In genomic region chr1:203306089-203306969, GRCh38 we compare ENCODE assay signal across 8 cellular contexts. TPM values are rescaled to one million over a fixed set of nuclear protein-coding genes. Genes with fewer than 3 reads are reported as not detected.
DNase-seq lines count a peak whose midpoint lies in the region; ATAC-seq and TF ChIP-seq lines count a peak whose summit lies in the region.

No MANE protein-coding gene starts in this region.

- in situ Hi-C loops in transverse colon (cut with MboI; ENCODE audit: low pct_ligation_motif_present in 1 of 4, low pct_unique_long_range_greater_than_20kb in 1 of 4, low sequenced_read_pairs in 3 of 4), result no loop called here

- peak overlapping the region; percentile 92 for H3K9ac ChIP-seq in muscle layer of colon (ENCODE audit: low read length)

- intact Hi-C loops in transverse colon (cut with DNase I; ENCODE audit: low total_unique reads), result no loop called here

- H3K9me3 ChIP-seq in muscle layer of colon (ENCODE audit: low read length), result no peaks in the 10 kb centered on the region
- H3K9me3 ChIP-seq in transverse colon, result no peaks in the 10 kb centered on the region

- H3K79me2 ChIP-seq in ACC112 (ENCODE audit: control insufficient read depth, insufficient read depth, low read length, unreplicated experiment), result no peaks in the 10 kb centered on the region

- WGBS in transverse colon (ENCODE audit: low coverage in 1 of 2), 2 donors, result 1% methylated on average over 21 of the region's 22 CpGs; no CpG with 5 or more reads in 1 of the 2 donors

- no peaks in the 10 kb centered on the region for H3K36me3 ChIP-seq in ACC112 (ENCODE audit: insufficient read depth, low read length)
- peaks cover 29% of the 10 kb centered on the region for H3K36me3 ChIP-seq in muscle layer of colon (ENCODE audit: insufficient read depth, low read length)
- H3K36me3 ChIP-seq in transverse colon, result peaks cover 0 to 20% (median 6%) of the 10 kb centered on the region in 4 donors

- no peak for TF ChIP-seq EP300 in transverse colon (IDR thresholded peaks at IDR 0.05; ENCODE audit: low read depth)

- TF ChIP-seq CTCF in GM10266 (IDR thresholded peaks at IDR 0.05; ENCODE audit: control insufficient read depth, insufficient read depth, low read depth, missing control alignments) (peak; percentile 37), transverse colon (IDR thresholded peaks at IDR 0.05) (peak in 1 of 5 experiments; percentile 40)

- H3K4me3 Mint-ChIP-seq in activated T-cell treated with anti-CD3 and anti-CD28 coated beads, Interleukin-2, amount 50 U/mL, for 4 hours, result peak overlapping the region; percentile 99

- H3K27me3 Mint-ChIP-seq in activated T-cell treated with anti-CD3 and anti-CD28 coated beads, Interleukin-2, amount 50 U/mL, for 4 hours (ENCODE audit: low read depth), result no peaks in the 10 kb centered on the region

- peak; percentile 51 for DNase-seq in GM10266 (ENCODE audit: extremely low spot score)
- DNase-seq in NCI-H2196 (lab: John Stamatoyannopoulos, UW; ENCODE audit: unreplicated experiment), result peak; percentile 81
- peak; percentile 35 for DNase-seq in activated T-cell treated with anti-CD3 and anti-CD28 coated beads, Interleukin-2, amount 50 U/mL, for 4 hours
- peak; percentile 92 for DNase-seq in fibroblast of gingiva (ENCODE audit: low read depth)
- peak; percentile 87 for DNase-seq in transverse colon
- no peak for DNase-seq in HEK293T (ENCODE audit: extremely low spot score)

- POLR2A ChIA-PET in HEK293T (lab: Yijun Ruan, JAX), result interaction anchor here (0.6 to 8.4 kb wide), 11 partner anchors 11 to 36 kb away, joined by 3 to 71 read pairs (median 4); no protein-coding TSS in a partner anchor

- CTCF ChIA-PET in HEK293T (lab: Yijun Ruan, JAX), result interaction anchor here (0.7 to 2.3 kb wide), 8 partner anchors 10 to 276 kb away, joined by 3 to 17 read pairs (median 4); no protein-coding TSS in a partner anchor

- H3K4me1 ChIP-seq in ACC112 (ENCODE audit: control insufficient read depth, insufficient read depth, low read length, unreplicated experiment), result peaks cover 10% of the 10 kb centered on the region
- H3K4me1 ChIP-seq in muscle layer of colon (ENCODE audit: insufficient read depth, low read length), result peaks cover 38% of the 10 kb centered on the region
- peaks cover 13 to 44% (median 39%) of the 10 kb centered on the region in 4 donors for H3K4me1 ChIP-seq in transverse colon

- H3K4me1 Mint-ChIP-seq in activated T-cell treated with anti-CD3 and anti-CD28 coated beads, Interleukin-2, amount 50 U/mL, for 4 hours (ENCODE audit: low read depth), result peaks cover 64% of the 10 kb centered on the region

- TF ChIP-seq POLR2A in transverse colon (IDR thresholded peaks at IDR 0.05), result peak; percentile 71

- ATAC-seq in activated T-cell treated with anti-CD3 and anti-CD28 coated beads, Interleukin-2, amount 50 U/mL, for 4 hours, result peak in 1 of 2 donors; percentile 4

- peak overlapping the region; percentile 92 for H3K4me3 ChIP-seq in ACC112 (ENCODE audit: low read depth, low read length)
- H3K4me3 ChIP-seq in muscle layer of colon (ENCODE audit: low read depth in 1 of 2, low read length in 2 of 2), result peak overlapping the region; percentile 92 to 99
- peak overlapping the region; percentile 76 to 98 (median 88) for H3K4me3 ChIP-seq in transverse colon

- no peaks in the 10 kb centered on the region for H3K9me3 Mint-ChIP-seq in activated T-cell treated with anti-CD3 and anti-CD28 coated beads, Interleukin-2, amount 50 U/mL, for 4 hours

- H3K36me3 Mint-ChIP-seq in activated T-cell treated with anti-CD3 and anti-CD28 coated beads, Interleukin-2, amount 50 U/mL, for 4 hours (ENCODE audit: insufficient read depth), result peaks cover 45% of the 10 kb centered on the region

- H3K27me3 ChIP-seq in ACC112 (ENCODE audit: insufficient read depth, low read length) (peaks cover under 1% of the 10 kb centered on the region; the same call in 1 of the 2 replicates), muscle layer of colon (ENCODE audit: control insufficient read depth in 1 of 2, insufficient read depth in 2 of 2, low read length in 2 of 2) (no peaks in the 10 kb centered on the region), transverse colon (no peaks in the 10 kb centered on the region)

- peak overlapping the region; percentile 47; the same call in 1 of the 2 replicates for H3K27ac ChIP-seq in ACC112 (ENCODE audit: low read depth, low read length)
- peak overlapping the region; percentile 98 for H3K27ac ChIP-seq in muscle layer of colon (ENCODE audit: low read depth, low read length)
- H3K27ac ChIP-seq in transverse colon, result peak overlapping the region; percentile 95 to 99 (median 98)

- H2AFZ ChIP-seq in ACC112 (ENCODE audit: low read length, unreplicated experiment), result peak overlapping the region; percentile 43

TF ChIP-seq in HEK293T, 16 proteins besides CTCF, POLR2A, EP300 and RAD21:
- no peak for TF ChIP-seq TARDBP (IDR thresholded peaks at IDR 0.05)
- no peak for TF ChIP-seq LEF1 (IDR thresholded peaks at IDR 0.05; ENCODE audit: borderline replicate concordance)
- no peak for TF ChIP-seq BHLHE40 (IDR thresholded peaks at IDR 0.05; ENCODE audit: borderline replicate concordance)
- no peak for TF ChIP-seq ELF4 (IDR thresholded peaks at IDR 0.05)
- TF ChIP-seq SP1 (IDR thresholded peaks at IDR 0.05), result no peak
- no peak for TF ChIP-seq L3MBTL2 (conservative IDR thresholded peaks at IDR 0.05)
- TF ChIP-seq FOXA1 (IDR thresholded peaks at IDR 0.05), result no peak
- TF ChIP-seq NFRKB (IDR thresholded peaks at IDR 0.05), result no peak
- no peak for TF ChIP-seq PKNOX1 (IDR thresholded peaks at IDR 0.05)
- TF ChIP-seq HDGF (IDR thresholded peaks at IDR 0.05; ENCODE audit: borderline replicate concordance), result no peak
- no peak for TF ChIP-seq ZNF384 (IDR thresholded peaks at IDR 0.05)
- TF ChIP-seq CTBP1 (IDR thresholded peaks at IDR 0.05; ENCODE audit: borderline replicate concordance), result no peak
- no peak for TF ChIP-seq ARNT (IDR thresholded peaks at IDR 0.05)
- TF ChIP-seq SUZ12 (IDR thresholded peaks at IDR 0.05), result no peak
- no peak for TF ChIP-seq FOXK2 (IDR thresholded peaks at IDR 0.05)
- TF ChIP-seq FOXM1 (IDR thresholded peaks at IDR 0.05; ENCODE audit: borderline replicate concordance), result no peak

RNA-seq across cellular contexts. Expression of gene BTG2, which starts 1.0 kb away (rescaled TPM):
- 100 to 1,000 TPM in 1 of 3 donors, 10 to 100 TPM in 2; 73.0 to 101 (median 80.5) TPM for total RNA-seq in activated T-cell treated with anti-CD3 and anti-CD28 coated beads, Interleukin-2, amount 50 U/mL, for 4 hours
- total RNA-seq in transverse colon, result 100 to 1,000 TPM in 3 of 4 donors, 10 to 100 TPM in 1; 98.9 to 144 (median 142) TPM

RNA-seq across cellular contexts. Expression of gene FMOD, which starts 44.6 kb away (rescaled TPM):
- total RNA-seq in activated T-cell treated with anti-CD3 and anti-CD28 coated beads, Interleukin-2, amount 50 U/mL, for 4 hours, result 1 to 10 TPM in 1 of 3 donors, under 1 TPM in 2; 0.19 to 1.1 (median 0.26) TPM
- 10 to 100 TPM; 13.5 to 44.0 (median 17.8) TPM for total RNA-seq in transverse colon

Comparison
In these comparisons a context has a peak if more than half of its experiments do, and no peak if none do; other contexts are left out.
1. H3K27ac ChIP-seq: peak in every context shown above with its lines; median percentile 98 in transverse colon; 98 in muscle layer of colon; 47 in ACC112.
2. RNA of gene FMOD, which starts 44.6 kb away (total RNA-seq): 13.5 to 44.0 TPM in transverse colon; 0.19 to 1.1 TPM in activated T-cell treated with anti-CD3 and anti-CD28 coated beads, Interleukin-2, amount 50 U/mL, for 4 hours; every median in the first group is over 4 times any median in the second.
3. Peak in every context shown above with its lines, with median percentiles within 50 percentile points of each other: H3K4me3 ChIP-seq.